8 cellular contexts compared by ENCODE assay signal in the genomic region with DNA sequence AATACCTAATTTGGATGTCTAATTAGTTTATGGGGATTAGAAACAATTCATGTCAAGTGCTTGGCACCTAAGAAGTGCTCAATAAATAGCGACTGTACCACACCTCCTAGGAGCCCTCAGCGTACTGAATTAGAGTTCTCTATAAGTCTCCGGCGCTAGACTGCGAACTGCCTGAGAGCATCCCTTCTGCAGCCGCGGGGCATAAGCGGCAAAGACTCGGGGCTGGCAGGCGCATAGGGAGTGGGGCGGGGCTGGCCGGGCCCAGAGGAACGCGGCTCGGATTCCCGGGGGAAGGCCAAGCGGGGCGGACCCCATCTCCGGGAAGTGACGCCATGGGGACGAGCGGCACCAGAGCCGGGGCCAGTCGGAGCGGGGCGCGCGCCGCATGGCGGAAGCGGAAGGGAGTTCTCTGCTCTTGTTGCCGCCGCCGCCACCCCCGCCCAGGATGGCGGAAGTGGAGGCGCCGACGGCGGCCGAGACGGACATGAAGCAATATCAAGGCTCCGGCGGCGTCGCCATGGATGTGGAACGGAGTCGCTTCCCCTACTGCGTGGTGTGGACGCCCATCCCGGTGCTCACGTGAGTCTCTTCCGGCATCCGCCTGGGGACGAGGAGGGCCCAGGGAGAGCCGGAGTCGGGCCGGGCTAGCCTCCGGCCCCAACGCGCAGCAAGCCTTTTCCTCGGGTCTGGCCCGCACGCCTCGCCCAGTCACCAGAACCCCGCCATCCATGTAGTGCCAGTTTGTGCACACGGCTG. TPM values are rescaled to one million over a fixed set of nuclear protein-coding genes. Genes with fewer than 3 reads are reported as not detected.
A peak's percentile ranks its signal among the peaks of the same experiment; 100 is the strongest.
DNase-seq lines count a peak whose midpoint lies in the region; ATAC-seq and TF ChIP-seq lines count a peak whose summit lies in the region.

A gene with protein sequence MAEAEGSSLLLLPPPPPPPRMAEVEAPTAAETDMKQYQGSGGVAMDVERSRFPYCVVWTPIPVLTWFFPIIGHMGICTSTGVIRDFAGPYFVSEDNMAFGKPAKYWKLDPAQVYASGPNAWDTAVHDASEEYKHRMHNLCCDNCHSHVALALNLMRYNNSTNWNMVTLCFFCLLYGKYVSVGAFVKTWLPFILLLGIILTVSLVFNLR (plus strand): TSS at position 351 of the 756 bp plus-strand sequence. CDS start 35 bp downstream, at position 386.

- DNase-seq in NCI-H1105 (lab: John Stamatoyannopoulos, UW) (peak; percentile 97), SKM-1 (lab: John Stamatoyannopoulos, UW; ENCODE audit: unreplicated experiment) (peak; percentile 92), globus pallidus (ENCODE audit: low spot score) (peak; percentile 97), occipital lobe (lab: John Stamatoyannopoulos, UW) (peak; percentile 96), suprapubic skin (ENCODE audit: low spot score in 2 of 2) (peak; percentile 99)
- DNase-seq in activated naive CD4-positive, alpha-beta T cell treated with anti-CD3 and anti-CD28 coated beads, Interleukin-2, amount 50 U/mL, for 72 hours (ENCODE audit: low spot score in 2 of 2) = peak; percentile 98

- H3K4me3 ChIP-seq in suprapubic skin = peak within 1 kb of the TSS; percentile 82

- no peaks in the 10 kb centered on the region for H3K9me3 ChIP-seq in suprapubic skin

- ATAC-seq in HG02642 (IDR thresholded peaks at IDR 0.05; ENCODE audit: poor library complexity, unreplicated experiment) = peak; percentile 96
- peak; percentile 97 to 98 for ATAC-seq in activated naive CD4-positive, alpha-beta T cell treated with anti-CD3 and anti-CD28 coated beads, Interleukin-2, amount 50 U/mL, for 72 hours

- peak; percentile 69 for TF ChIP-seq POLR2A in GM10847 (IDR thresholded peaks at IDR 0.05; ENCODE audit: extremely low read depth, insufficient read length)
- TF ChIP-seq POLR2A in suprapubic skin (IDR thresholded peaks at IDR 0.05) = peak in 1 of 2 donors; percentile 74

- H3K9me3 Mint-ChIP-seq in activated naive CD4-positive, alpha-beta T cell treated with anti-CD3 and anti-CD28 coated beads, Interleukin-2, amount 50 U/mL, for 72 hours = no peaks in the 10 kb centered on the region

- peak within 1 kb of the TSS; percentile 95 for H3K27ac ChIP-seq in suprapubic skin

- no peak for TF ChIP-seq EP300 in suprapubic skin (IDR thresholded peaks at IDR 0.05)

- H3K4me1 ChIP-seq in suprapubic skin = peaks cover 36% of the 10 kb centered on the region

- peaks cover 15% of the 10 kb centered on the region for H3K36me3 ChIP-seq in suprapubic skin

- peak in 1 of 2 donors; percentile 26 for TF ChIP-seq CTCF in suprapubic skin (IDR thresholded peaks at IDR 0.05)

- H3K27ac Mint-ChIP-seq in activated naive CD4-positive, alpha-beta T cell treated with anti-CD3 and anti-CD28 coated beads, Interleukin-2, amount 50 U/mL, for 72 hours = peak within 1 kb of the TSS; percentile 96 to 98

- H3K36me3 Mint-ChIP-seq in activated naive CD4-positive, alpha-beta T cell treated with anti-CD3 and anti-CD28 coated beads, Interleukin-2, amount 50 U/mL, for 72 hours = peaks cover 14 to 17% of the 10 kb centered on the region in 2 donors

- WGBS in suprapubic skin = 0% methylated on average over 11 of the region's 67 CpGs

- no peaks in the 10 kb centered on the region for H3K27me3 ChIP-seq in suprapubic skin

RNA-seq across cellular contexts. Expression of the gene that starts here (rescaled TPM):
- total RNA-seq in activated naive CD4-positive, alpha-beta T cell treated with anti-CD3 and anti-CD28 coated beads, Interleukin-2, amount 50 U/mL, for 72 hours = 10 to 100 TPM; 26.9 to 29.8 TPM
- total RNA-seq in occipital lobe (16.8 TPM), suprapubic skin (10 to 100 TPM; 19.7 to 31.8 (median 21.2) TPM)

Comparison
In these comparisons a context has a peak if more than half of its experiments do, and no peak if none do; other contexts are left out.
1. Peak in every context shown above with its lines: DNase-seq, ATAC-seq, H3K4me3 ChIP-seq and H3K27ac ChIP-seq.